In the genomic region with DNA sequence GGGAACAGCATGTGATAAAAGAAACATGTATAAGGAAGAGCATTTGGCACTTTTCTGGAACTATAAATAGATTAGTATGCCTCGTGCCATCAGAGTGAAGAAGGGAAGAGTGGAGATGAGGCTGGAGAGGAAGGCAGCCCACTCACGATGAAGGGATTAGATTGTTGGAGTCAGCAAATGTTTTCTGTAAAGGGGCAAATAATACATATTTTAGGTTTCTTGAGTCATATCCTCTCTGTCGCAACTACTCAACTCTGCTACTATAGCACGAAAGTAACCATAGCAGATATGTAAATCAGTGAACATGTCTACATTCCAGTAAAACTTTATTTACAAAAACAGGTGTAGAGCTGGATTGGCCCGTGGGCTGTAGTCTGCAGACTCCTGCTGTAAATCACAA, we compare ENCODE assay signal across 8 cellular contexts.
DNase-seq lines count a peak whose midpoint lies in the region; ATAC-seq, FAIRE-seq and TF ChIP-seq lines count a peak whose summit lies in the region.

No MANE protein-coding gene starts in this region.

- H4K20me1 ChIP-seq in K562 (replicated peaks; ENCODE audit: control insufficient read depth, insufficient read depth, low read length) = no peaks in the 10 kb centered on the region

- peaks cover 0 to 3% of the 10 kb centered on the region in 2 experiments; a peak in 2 of 5 replicates for H3K27me3 ChIP-seq in K562 (ENCODE audit: control insufficient read depth in 2 of 2, insufficient read depth in 2 of 2, low read length in 2 of 2)

- no peak overlapping the region; the same call in 1 of the 2 replicates for H3K4me3 ChIP-seq in AG09309 (ENCODE audit: control insufficient read depth, low read depth, low read length)
- no peak overlapping the region for H3K4me3 ChIP-seq in K562
- no peak overlapping the region for H3K4me3 ChIP-seq in mucosa of descending colon

- POLR2A ChIA-PET in K562 (lab: Yijun Ruan, JAX) = interaction anchor here (0.6 to 1.7 kb wide), 9 partner anchors 9 to 630 kb away, joined by 3 to 6 read pairs (median 3); no protein-coding TSS in a partner anchor

- ATAC-seq in K562 (no peak), mucosa of descending colon (peak; percentile 7), GM18909 (IDR thresholded peaks at IDR 0.05; ENCODE audit: poor library complexity, unreplicated experiment) (no peak), GM19397 (IDR thresholded peaks at IDR 0.05; ENCODE audit: unreplicated experiment) (no peak), HG02588 (IDR thresholded peaks at IDR 0.05; ENCODE audit: unreplicated experiment) (no peak)

- no peaks in the 10 kb centered on the region for H3K9me3 ChIP-seq in K562 (replicated peaks; ENCODE audit: control insufficient read depth, insufficient read depth, low read depth, low read length)
- no peaks in the 10 kb centered on the region for H3K9me3 ChIP-seq in mucosa of descending colon

- no TSS peak for BruUV-seq in K562 (replicated peaks; lab: Mats Ljungman, UMichigan)

- no peak for TF ChIP-seq POLR2A in K562 (conservative IDR thresholded peaks at IDR 0.05)

- H2AFZ ChIP-seq in K562 (ENCODE audit: low read depth, low read length) = peak overlapping the region; percentile 58; the same call in 1 of the 2 replicates

- no peak for TF ChIP-seq CTCF in AG09309 (IDR thresholded peaks at IDR 0.05; ENCODE audit: control insufficient read depth, insufficient read depth, low read depth, low read length, missing control alignments)
- TF ChIP-seq CTCF in K562 (IDR thresholded peaks at IDR 0.05 in 2 of 3, conservative IDR thresholded peaks at IDR 0.05 in 1 of 3; ENCODE audit: insufficient read depth in 2 of 3, low read depth in 1 of 3, low read length in 3 of 3) = no peak
- no peak for TF ChIP-seq CTCF in mucosa of descending colon (IDR thresholded peaks at IDR 0.05)

- CTCF ChIA-PET in K562 (lab: Yijun Ruan, JAX; ENCODE audit: low intra/inter-chr PET ratio) = interaction anchor here (0.6 to 2.7 kb wide), 5 partner anchors 42 to 686 kb away, joined by 3 to 16 read pairs (median 4); no protein-coding TSS in a partner anchor

- no peaks in the 10 kb centered on the region for H3K79me2 ChIP-seq in K562 (ENCODE audit: control insufficient read depth, insufficient read depth, low read length)

- in situ Hi-C loops in K562 (cut with MboI) = no loop called here

- H3K9ac ChIP-seq in K562 (ENCODE audit: insufficient read depth in 1 of 2, low read depth in 2 of 2, low read length in 2 of 2) = no peak overlapping the region

- H3K36me3 ChIP-seq in K562 (ENCODE audit: control insufficient read depth, insufficient read depth, low read length) (no peaks in the 10 kb centered on the region), mucosa of descending colon (ENCODE audit: low read depth) (no peaks in the 10 kb centered on the region)

- H3K27ac ChIP-seq in K562 (ENCODE audit: extremely low read depth, low read depth, low read length) = no peak overlapping the region

- H3K9me1 ChIP-seq in K562 (ENCODE audit: control insufficient read depth, insufficient read depth, low read length) = no peaks in the 10 kb centered on the region

- H3K4me1 ChIP-seq in K562 (replicated peaks in 1 of 2; ENCODE audit: control insufficient read depth in 2 of 2, insufficient read depth in 2 of 2, low read length in 2 of 2) = peaks cover 2 to 10% of the 10 kb centered on the region in 2 experiments; a peak in 2 of 5 replicates
- peaks cover 12% of the 10 kb centered on the region for H3K4me1 ChIP-seq in mucosa of descending colon (ENCODE audit: low read depth)

- no peak for FAIRE-seq in K562 (lab: Jason Lieb, UNC)

- 18% methylated on average over 5 of the region's 5 CpGs for WGBS in K562 (ENCODE audit: insufficient coverage, low coverage, missing lambda C conversion rate)

- TF ChIP-seq EP300 in K562 (IDR thresholded peaks at IDR 0.05; ENCODE audit: low read length) = no peak

- H3K4me2 ChIP-seq in K562 (ENCODE audit: insufficient read depth, low read length) = no peak overlapping the region

- TF ChIP-seq RAD21 in K562 (CRISPR knock-in tag; conservative IDR thresholded peaks at IDR 0.05 in 1 of 2, IDR thresholded peaks at IDR 0.05 in 1 of 2) = no peak

- DNase-seq in AG09309 (ENCODE audit: low read depth) (peak; percentile 41), HT1080 (ENCODE audit: low read depth) (peak; percentile 51), K562 (ENCODE audit: extremely low read depth in 1 of 4, low spot score in 3 of 4) (no peak), mucosa of descending colon (no peak), NCI-H1417 (lab: John Stamatoyannopoulos, UW) (no peak)

- intact Hi-C loops in K562 (cut with micrococcal nuclease) = loop anchor here (1.0 to 10.0 kb wide), 5 partner anchors 43 to 439 kb away; no protein-coding TSS in a partner anchor
- intact Hi-C loops in mucosa of descending colon (cut with DNase I, micrococcal nuclease) = loop anchor here (5.0 to 10.0 kb wide), 3 partner anchors 149 to 221 kb away; a partner anchor contains a TSS

TF ChIP-seq in K562, 482 proteins besides CTCF, POLR2A, EP300 and RAD21:
- TF ChIP-seq CEBPG (CRISPR knock-in tag; IDR thresholded peaks at IDR 0.05) (no peak), CEBPG (tag; conservative IDR thresholded peaks at IDR 0.05 in 1 of 2, IDR thresholded peaks at IDR 0.05 in 1 of 2) (peak; percentile 22 to 34; a peak in 3 of 4 replicates), MXI1 (IDR thresholded peaks at IDR 0.05; ENCODE audit: low read depth, low read length) (no peak), BACH1 (tag; IDR thresholded peaks at IDR 0.05) (0 out of 2 replicates have a peak, but pooled peaks have one; percentile 4), TCF3 (CRISPR knock-in tag; IDR thresholded peaks at IDR 0.05) (no peak), CEBPB (tag; IDR thresholded peaks at IDR 0.05) (peak; percentile 49; the same call in 1 of the 2 replicates), ZNF316 (IDR thresholded peaks at IDR 0.05) (peak; percentile 42), C11orf30 (IDR thresholded peaks at IDR 0.05; ENCODE audit: low read depth) (peak; percentile 15; the same call in 1 of the 2 replicates)
- TF ChIP-seq, protein P1, sequence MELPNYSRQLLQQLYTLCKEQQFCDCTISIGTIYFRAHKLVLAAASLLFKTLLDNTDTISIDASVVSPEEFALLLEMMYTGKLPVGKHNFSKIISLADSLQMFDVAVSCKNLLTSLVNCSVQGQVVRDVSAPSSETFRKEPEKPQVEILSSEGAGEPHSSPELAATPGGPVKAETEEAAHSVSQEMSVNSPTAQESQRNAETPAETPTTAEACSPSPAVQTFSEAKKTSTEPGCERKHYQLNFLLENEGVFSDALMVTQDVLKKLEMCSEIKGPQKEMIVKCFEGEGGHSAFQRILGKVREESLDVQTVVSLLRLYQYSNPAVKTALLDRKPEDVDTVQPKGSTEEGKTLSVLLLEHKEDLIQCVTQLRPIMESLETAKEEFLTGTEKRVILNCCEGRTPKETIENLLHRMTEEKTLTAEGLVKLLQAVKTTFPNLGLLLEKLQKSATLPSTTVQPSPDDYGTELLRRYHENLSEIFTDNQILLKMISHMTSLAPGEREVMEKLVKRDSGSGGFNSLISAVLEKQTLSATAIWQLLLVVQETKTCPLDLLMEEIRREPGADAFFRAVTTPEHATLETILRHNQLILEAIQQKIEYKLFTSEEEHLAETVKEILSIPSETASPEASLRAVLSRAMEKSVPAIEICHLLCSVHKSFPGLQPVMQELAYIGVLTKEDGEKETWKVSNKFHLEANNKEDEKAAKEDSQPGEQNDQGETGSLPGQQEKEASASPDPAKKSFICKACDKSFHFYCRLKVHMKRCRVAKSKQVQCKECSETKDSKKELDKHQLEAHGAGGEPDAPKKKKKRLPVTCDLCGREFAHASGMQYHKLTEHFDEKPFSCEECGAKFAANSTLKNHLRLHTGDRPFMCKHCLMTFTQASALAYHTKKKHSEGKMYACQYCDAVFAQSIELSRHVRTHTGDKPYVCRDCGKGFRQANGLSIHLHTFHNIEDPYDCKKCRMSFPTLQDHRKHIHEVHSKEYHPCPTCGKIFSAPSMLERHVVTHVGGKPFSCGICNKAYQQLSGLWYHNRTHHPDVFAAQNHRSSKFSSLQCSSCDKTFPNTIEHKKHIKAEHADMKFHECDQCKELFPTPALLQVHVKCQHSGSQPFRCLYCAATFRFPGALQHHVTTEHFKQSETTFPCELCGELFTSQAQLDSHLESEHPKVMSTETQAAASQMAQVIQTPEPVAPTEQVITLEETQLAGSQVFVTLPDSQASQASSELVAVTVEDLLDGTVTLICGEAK (IDR thresholded peaks at IDR 0.05) = peak; percentile 79
- TF ChIP-seq, protein P1 (CRISPR knock-in tag; IDR thresholded peaks at IDR 0.05) = no peak

Comparison
In these comparisons a context has a peak if more than half of its experiments do, and no peak if none do; other contexts are left out.
1. DNase-seq: peak in AG09309 (single experiment) and HT1080 (single experiment); none in K562 (0 of 4), mucosa of descending colon (0 of 3) and NCI-H1417 (0 of 3).